In the genomic region with DNA sequence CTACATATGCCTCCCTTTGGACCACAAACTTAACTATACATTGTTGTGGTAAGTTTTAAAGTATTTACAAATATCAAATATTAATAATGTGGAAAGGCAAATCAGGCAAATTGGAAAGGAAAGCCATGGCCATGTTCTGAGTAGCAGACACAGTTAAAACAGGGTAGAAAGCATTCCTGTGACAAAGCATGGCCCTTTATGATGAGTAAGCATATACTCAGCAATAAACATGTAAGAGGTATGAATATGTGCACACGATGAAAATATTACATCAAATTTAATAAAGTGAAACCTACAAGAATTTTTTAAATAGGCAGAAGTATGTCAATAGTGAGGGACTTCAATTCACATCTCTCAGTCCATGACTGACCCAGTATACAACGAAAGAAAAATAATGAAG, we compare ENCODE assay signal across 2 cellular contexts.
A peak's percentile ranks its signal among the peaks of the same experiment; 100 is the strongest.
TF ChIP-seq lines count a peak whose summit lies in the region.

No MANE protein-coding gene starts in this region.

TF ChIP-seq in IMR-90, 13 proteins besides CTCF, POLR2A, EP300 and RAD21:
- TF ChIP-seq RFX5 (IDR thresholded peaks at IDR 0.05; ENCODE audit: low read depth, low read length) (no peak), CHD1 (IDR thresholded peaks at IDR 0.05; ENCODE audit: low read depth, low read length) (no peak), MAFK (IDR thresholded peaks at IDR 0.05; ENCODE audit: low read depth, low read length) (peak; percentile 80)

TF ChIP-seq in H1, 55 proteins besides CTCF, POLR2A, EP300 and RAD21:
- TF ChIP-seq MAFK (IDR thresholded peaks at IDR 0.05; ENCODE audit: low read depth, low read length) (peak; percentile 40; the same call in 1 of the 2 replicates), POLR2AphosphoS5 (IDR thresholded peaks at IDR 0.05; ENCODE audit: low read depth, low read length) (no peak)
- TF ChIP-seq, protein P1, sequence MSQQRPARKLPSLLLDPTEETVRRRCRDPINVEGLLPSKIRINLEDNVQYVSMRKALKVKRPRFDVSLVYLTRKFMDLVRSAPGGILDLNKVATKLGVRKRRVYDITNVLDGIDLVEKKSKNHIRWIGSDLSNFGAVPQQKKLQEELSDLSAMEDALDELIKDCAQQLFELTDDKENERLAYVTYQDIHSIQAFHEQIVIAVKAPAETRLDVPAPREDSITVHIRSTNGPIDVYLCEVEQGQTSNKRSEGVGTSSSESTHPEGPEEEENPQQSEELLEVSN (IDR thresholded peaks at IDR 0.05): no peak
